Comparison of ENCODE assay signal across 10 cellular contexts in the genomic region with DNA sequence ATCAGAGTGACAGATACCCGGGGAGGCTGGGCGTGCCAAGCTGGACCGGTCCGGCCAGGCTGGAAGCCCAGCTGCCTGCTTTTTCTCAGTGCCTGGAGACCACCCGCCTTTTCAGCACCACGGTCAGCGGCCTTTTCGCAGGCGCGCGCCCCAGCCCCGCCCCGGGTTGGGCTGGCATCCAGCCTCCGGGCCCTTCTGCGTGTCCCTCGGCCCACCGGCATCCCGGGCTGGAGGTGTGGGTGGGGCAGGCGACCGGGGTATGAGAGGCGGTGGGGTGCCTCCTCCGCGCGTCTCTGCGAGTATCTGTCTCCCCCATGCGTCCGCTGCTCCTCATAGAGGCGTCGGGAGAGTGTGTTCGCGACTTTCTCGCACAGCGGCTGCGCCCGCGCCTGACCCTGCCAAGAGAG.
DNase-seq lines count a peak whose midpoint lies in the region; ATAC-seq and TF ChIP-seq lines count a peak whose summit lies in the region.
"Had no signal": no experiment of that assay in that cellular context is flagged by ENCODE, and none has a peak within 500 bp of the region (broad histone marks: within the 10 kb centered on the region; RNA-seq: fewer than 3 reads in every experiment).

No MANE protein-coding gene starts in this region.

- H3K27me3 ChIP-seq in SK-N-SH (ENCODE audit: insufficient read depth) = no peaks in the 10 kb centered on the region; the same call in 1 of the 2 replicates
- peaks cover 0 to 5% of the 10 kb centered on the region in 2 donors for H3K27me3 ChIP-seq in naive thymus-derived CD4-positive, alpha-beta T cell (ENCODE audit: control insufficient read depth in 2 of 2, insufficient read depth in 2 of 2, low read length in 2 of 2)
- H3K27me3 ChIP-seq: BLaER1 had no signal

- no peaks in the 10 kb centered on the region for H3K9me3 Mint-ChIP-seq in activated B cell treated with CpG ODN at 0.5 μM for 24 hours
- peaks cover 0 to 3% (median 0%) of the 10 kb centered on the region in 11 donors for H3K9me3 Mint-ChIP-seq in naive thymus-derived CD4-positive, alpha-beta T cell
- H3K9me3 Mint-ChIP-seq: T-helper 1 cell treated with Interleukin-12 subunit alpha and Interleukin-12 subunit beta and Interleukin-4 antibody, amounts not matched to agents 30 μg/mL and 1 μg/mL, for 36 hours had no signal

- H2AFZ ChIP-seq in SK-N-SH (ENCODE audit: low read depth) = no peak overlapping the region

- POLR2A ChIA-PET in SK-N-SH (lab: Yijun Ruan, JAX) = no interaction called here
- POLR2A ChIA-PET in activated B cell treated with CpG ODN at 0.5 μM for 24 hours (lab: Charles Lee) = no interaction called here
- POLR2A ChIA-PET in naive thymus-derived CD4-positive, alpha-beta T cell (lab: Charles Lee) = no interaction called here

- no peaks in the 10 kb centered on the region for H3K36me3 ChIP-seq in SK-N-SH (replicated peaks in 1 of 2; ENCODE audit: control insufficient read depth in 1 of 2, insufficient read depth in 2 of 2, low read length in 1 of 2)
- H3K36me3 ChIP-seq in naive thymus-derived CD4-positive, alpha-beta T cell (ENCODE audit: control insufficient read depth in 2 of 3, insufficient read depth in 3 of 3, low read length in 3 of 3) = no peaks in the 10 kb centered on the region
- H3K36me3 ChIP-seq: BLaER1 had no signal

- H3K9me2 ChIP-seq in SK-N-SH = no peaks in the 10 kb centered on the region

- H3K9ac ChIP-seq in SK-N-SH = no peak overlapping the region
- H3K9ac ChIP-seq: BLaER1 had no signal

- TF ChIP-seq RAD21 in SK-N-SH (IDR thresholded peaks at IDR 0.05; ENCODE audit: low read length) = no peak

- no peak; the same call in 2 of the 3 replicates for ATAC-seq in SK-N-SH treated with all-trans-retinoic acid at 6 μM for 48 hours
- ATAC-seq in activated B cell treated with CpG ODN at 0.5 μM for 24 hours (ENCODE audit: low read depth) = peak; percentile 58
- ATAC-seq in naive thymus-derived CD4-positive, alpha-beta T cell = peak; percentile 57

- CTCF ChIA-PET in SK-N-SH (lab: Yijun Ruan, JAX) = interaction anchor here (0.6 to 1.3 kb wide), 2 partner anchors 18 to 24 kb away, joined by 3 read pairs; no protein-coding TSS in a partner anchor
- CTCF ChIA-PET in activated B cell treated with CpG ODN at 0.5 μM for 24 hours (lab: Charles Lee) = no interaction called here
- CTCF ChIA-PET in naive thymus-derived CD4-positive, alpha-beta T cell (lab: Charles Lee) = no interaction called here

- TF ChIP-seq EP300 in SK-N-SH (IDR thresholded peaks at IDR 0.05; ENCODE audit: borderline replicate concordance in 1 of 2, low read depth in 1 of 2, low read length in 1 of 2) = no peak

- H3K4me2 ChIP-seq in SK-N-SH = no peak overlapping the region
- H3K4me2 ChIP-seq: BLaER1 had no signal

- no peaks in the 10 kb centered on the region for H3K79me2 ChIP-seq in SK-N-SH (ENCODE audit: insufficient read depth)

- intact Hi-C loops in activated B cell treated with CpG ODN at 0.5 μM for 24 hours (cut with micrococcal nuclease) = no loop called here
- intact Hi-C loops in naive thymus-derived CD4-positive, alpha-beta T cell (cut with micrococcal nuclease) = loop anchor here in 1 of 2 donors (2.0 kb wide), 2 partner anchors 51 to 75 kb away; no protein-coding TSS in a partner anchor

- H3K4me3 ChIP-seq in SK-N-SH (ENCODE audit: low read depth in 2 of 2, low read length in 1 of 2) = no peak overlapping the region
- H3K4me3 ChIP-seq in choroid plexus epithelial cell (ENCODE audit: low read depth, low read length) = no peak overlapping the region
- H3K4me3 ChIP-seq in naive thymus-derived CD4-positive, alpha-beta T cell (ENCODE audit: low read length) = no peak overlapping the region
- H3K4me3 ChIP-seq: BLaER1 had no signal

- H3K36me3 Mint-ChIP-seq in activated B cell treated with CpG ODN at 0.5 μM for 24 hours (ENCODE audit: low read depth) = no peaks in the 10 kb centered on the region
- peaks cover 0 to 13% (median 4%) of the 10 kb centered on the region in 5 donors for H3K36me3 Mint-ChIP-seq in naive thymus-derived CD4-positive, alpha-beta T cell

- no peaks in the 10 kb centered on the region for H3F3A ChIP-seq in SK-N-SH (replicated peaks; ENCODE audit: insufficient read depth)

- H3K4me1 Mint-ChIP-seq in activated B cell treated with CpG ODN at 0.5 μM for 24 hours = no peaks in the 10 kb centered on the region
- H3K4me1 Mint-ChIP-seq in naive thymus-derived CD4-positive, alpha-beta T cell = peaks cover 0 to 5% (median 0%) of the 10 kb centered on the region in 7 donors

- no peak overlapping the region for H3K4me3 Mint-ChIP-seq in activated B cell treated with CpG ODN at 0.5 μM for 24 hours
- no peak overlapping the region for H3K4me3 Mint-ChIP-seq in naive thymus-derived CD4-positive, alpha-beta T cell
- H3K4me3 Mint-ChIP-seq: T-helper 1 cell treated with Interleukin-12 subunit alpha and Interleukin-12 subunit beta and Interleukin-4 antibody, amounts not matched to agents 30 μg/mL and 1 μg/mL, for 36 hours had no signal

- DNase-seq in SK-N-SH = peak; percentile 37
- DNase-seq in activated B cell treated with CpG ODN at 0.5 μM for 24 hours = peak; percentile 30
- peak; percentile 37 for DNase-seq in choroid plexus epithelial cell (ENCODE audit: low read depth)
- DNase-seq in naive thymus-derived CD4-positive, alpha-beta T cell = peak in 8 of 9 donors; percentile 24 to 78 (median 40)
- DNase-seq in SHP77 (lab: John Stamatoyannopoulos, UW) = no peak
- no peak for DNase-seq in effector CD8-positive, alpha-beta T cell (lab: John Stamatoyannopoulos, UW)
- no peak for DNase-seq in NCI-H1417 treated with DMSO at 0.1 percent for 48 hours (lab: John Stamatoyannopoulos, UW)

- H3K27ac ChIP-seq in SK-N-SH (ENCODE audit: low read depth in 2 of 2, low read length in 1 of 2) = no peak overlapping the region
- no peak overlapping the region for H3K27ac ChIP-seq in naive thymus-derived CD4-positive, alpha-beta T cell (ENCODE audit: low read depth, low read length)
- H3K27ac ChIP-seq: BLaER1 had no signal

- no peaks in the 10 kb centered on the region for H3K9me3 ChIP-seq in SK-N-SH
- H3K9me3 ChIP-seq in naive thymus-derived CD4-positive, alpha-beta T cell (ENCODE audit: control insufficient read depth in 2 of 3, low read length in 3 of 3) = no peaks in the 10 kb centered on the region
- H3K9me3 ChIP-seq: BLaER1 had no signal

- WGBS in SK-N-SH (ENCODE audit: low lambda C conversion rate) = 56% methylated on average over 22 of the region's 36 CpGs

- TF ChIP-seq CTCF in SK-N-SH (IDR thresholded peaks at IDR 0.05) (no peak), activated B cell treated with CpG ODN at 0.5 μM for 24 hours (IDR thresholded peaks at IDR 0.05) (no peak), choroid plexus epithelial cell (conservative IDR thresholded peaks at IDR 0.05; ENCODE audit: low read depth, low read length) (no peak)

- H3K4me1 ChIP-seq in SK-N-SH (ENCODE audit: control insufficient read depth in 1 of 2, insufficient read depth in 2 of 2, low read depth in 1 of 2, low read length in 1 of 2) = peaks cover 0 to 2% of the 10 kb centered on the region in 2 experiments; a peak in 1 of 4 replicates
- H3K4me1 ChIP-seq in naive thymus-derived CD4-positive, alpha-beta T cell (ENCODE audit: control insufficient read depth in 2 of 2, insufficient read depth in 2 of 2, low read length in 2 of 2) = no peaks in the 10 kb centered on the region
- H3K4me1 ChIP-seq: BLaER1 had no signal

- no peaks in the 10 kb centered on the region for H4K20me1 ChIP-seq in SK-N-SH (ENCODE audit: insufficient read depth)

- no peak overlapping the region for H3K27ac Mint-ChIP-seq in activated B cell treated with CpG ODN at 0.5 μM for 24 hours
- no peak overlapping the region for H3K27ac Mint-ChIP-seq in naive thymus-derived CD4-positive, alpha-beta T cell
- H3K27ac Mint-ChIP-seq: T-helper 1 cell treated with Interleukin-12 subunit alpha and Interleukin-12 subunit beta and Interleukin-4 antibody, amounts not matched to agents 30 μg/mL and 1 μg/mL, for 36 hours had no signal

- H3K27me3 Mint-ChIP-seq in activated B cell treated with CpG ODN at 0.5 μM for 24 hours = peaks cover 42% of the 10 kb centered on the region
- H3K27me3 Mint-ChIP-seq in naive thymus-derived CD4-positive, alpha-beta T cell = peaks cover 36 to 53% (median 50%) of the 10 kb centered on the region in 5 donors

TF ChIP-seq in SK-N-SH, 30 proteins besides CTCF, POLR2A, EP300 and RAD21 (continues in another document):
- TF ChIP-seq, protein P1, sequence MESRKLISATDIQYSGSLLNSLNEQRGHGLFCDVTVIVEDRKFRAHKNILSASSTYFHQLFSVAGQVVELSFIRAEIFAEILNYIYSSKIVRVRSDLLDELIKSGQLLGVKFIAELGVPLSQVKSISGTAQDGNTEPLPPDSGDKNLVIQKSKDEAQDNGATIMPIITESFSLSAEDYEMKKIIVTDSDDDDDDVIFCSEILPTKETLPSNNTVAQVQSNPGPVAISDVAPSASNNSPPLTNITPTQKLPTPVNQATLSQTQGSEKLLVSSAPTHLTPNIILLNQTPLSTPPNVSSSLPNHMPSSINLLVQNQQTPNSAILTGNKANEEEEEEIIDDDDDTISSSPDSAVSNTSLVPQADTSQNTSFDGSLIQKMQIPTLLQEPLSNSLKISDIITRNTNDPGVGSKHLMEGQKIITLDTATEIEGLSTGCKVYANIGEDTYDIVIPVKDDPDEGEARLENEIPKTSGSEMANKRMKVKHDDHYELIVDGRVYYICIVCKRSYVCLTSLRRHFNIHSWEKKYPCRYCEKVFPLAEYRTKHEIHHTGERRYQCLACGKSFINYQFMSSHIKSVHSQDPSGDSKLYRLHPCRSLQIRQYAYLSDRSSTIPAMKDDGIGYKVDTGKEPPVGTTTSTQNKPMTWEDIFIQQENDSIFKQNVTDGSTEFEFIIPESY (IDR thresholded peaks at IDR 0.05; ENCODE audit: borderline replicate concordance, low read depth) = no peak
- no peak for TF ChIP-seq MXI1 (IDR thresholded peaks at IDR 0.05; ENCODE audit: low read depth, low read length)
- no peak for TF ChIP-seq GATA2 (CRISPR knock-in tag; IDR thresholded peaks at IDR 0.05)

Comparison
In these comparisons a context has a peak if more than half of its experiments do, and no peak if none do; other contexts are left out.
1. DNase-seq: peak in SK-N-SH (single experiment), activated B cell treated with CpG ODN at 0.5 μM for 24 hours (single experiment), choroid plexus epithelial cell (single experiment) and naive thymus-derived CD4-positive, alpha-beta T cell (8 of 9); none in SHP77 (0 of 2), effector CD8-positive, alpha-beta T cell (single experiment) and NCI-H1417 treated with DMSO at 0.1 percent for 48 hours (single experiment).